In the genomic region with DNA sequence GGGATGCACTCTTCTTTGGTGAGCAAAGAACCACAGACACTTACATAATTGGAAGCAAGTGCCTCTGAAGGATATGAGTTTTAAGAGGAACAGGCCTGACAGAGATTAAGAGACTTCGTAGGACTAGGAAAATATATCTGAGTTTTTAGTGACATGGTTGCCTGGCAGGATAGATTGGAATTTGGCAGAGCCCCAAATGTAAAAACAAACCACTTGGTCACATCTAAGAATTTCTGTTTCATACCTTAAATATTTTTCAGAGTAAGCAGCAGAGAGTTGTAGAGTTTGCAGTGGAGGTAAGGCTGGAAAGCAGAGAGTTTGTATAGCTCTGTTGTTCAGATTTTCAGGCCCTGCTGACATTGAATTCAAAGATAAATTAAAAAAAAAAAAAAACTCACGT, we compare ENCODE assay signal across 21 cellular contexts.
DNase-seq lines count a peak whose midpoint lies in the region; ATAC-seq, FAIRE-seq and TF ChIP-seq lines count a peak whose summit lies in the region.
"Had no signal": no experiment of that assay in that cellular context is flagged by ENCODE, and none has a peak within 500 bp of the region (broad histone marks: within the 10 kb centered on the region; RNA-seq: fewer than 3 reads in every experiment).

No MANE protein-coding gene starts in this region.

- no peaks in the 10 kb centered on the region for H3K36me3 ChIP-seq in SK-N-SH (replicated peaks in 1 of 2; ENCODE audit: control insufficient read depth in 1 of 2, insufficient read depth in 2 of 2, low read length in 1 of 2)
- H3K36me3 ChIP-seq: BE2C, left lung, WERI-Rb-1 had no signal

- TF ChIP-seq RAD21 in SK-N-SH (IDR thresholded peaks at IDR 0.05; ENCODE audit: low read length), result no peak

- TF ChIP-seq CTCF in SK-N-SH (IDR thresholded peaks at IDR 0.05), result no peak
- TF ChIP-seq CTCF in fibroblast of pulmonary artery (IDR thresholded peaks at IDR 0.05; ENCODE audit: low read length, missing control alignments), result no peak

- H3K4me2 ChIP-seq in SK-N-SH, result no peak overlapping the region

- H3K79me2 ChIP-seq in SK-N-SH (ENCODE audit: insufficient read depth), result no peaks in the 10 kb centered on the region

- H3F3A ChIP-seq in SK-N-SH (replicated peaks; ENCODE audit: insufficient read depth), result peaks cover 14% of the 10 kb centered on the region

- CTCF ChIA-PET in SK-N-SH (lab: Yijun Ruan, JAX), result interaction anchor here (1.1 kb wide), 1 partner anchor 9 kb away, joined by 3 read pairs; no protein-coding TSS in a partner anchor

- 12% methylated on average over 2 of the region's 2 CpGs for WGBS in SK-N-SH (ENCODE audit: low lambda C conversion rate)

- no peak for FAIRE-seq in urothelium cell line (lab: Jason Lieb, UNC)

- ATAC-seq in HG02588 (IDR thresholded peaks at IDR 0.05; ENCODE audit: unreplicated experiment), result no peak
- ATAC-seq: left lung; psoas muscle; stimulated activated naive CD8-positive, alpha-beta T cell treated with anti-CD3 and anti-CD28 coated beads, Interleukin-15, amount 100 ng/mL, for 72 hours had no signal

- peak overlapping the region; percentile 24 to 65; a peak in 2 of 4 replicates for H3K27ac ChIP-seq in SK-N-SH (ENCODE audit: low read depth in 2 of 2, low read length in 1 of 2)
- H3K27ac ChIP-seq: HL-60, left lung, psoas muscle, WERI-Rb-1 had no signal

- peak; percentile 35 for DNase-seq in GM04504 (ENCODE audit: low read depth)
- no peak for DNase-seq in SK-N-SH
- DNase-seq in fibroblast of pulmonary artery (ENCODE audit: low read depth), result peak; percentile 42
- peak; percentile 3 for DNase-seq in urothelium cell line (ENCODE audit: low spot score)
- no peak for DNase-seq in hippocampal formation (lab: John Stamatoyannopoulos, UW)
- DNase-seq in activated CD8-positive, alpha-beta memory T cell treated with anti-CD3 and anti-CD28 coated beads, Interleukin-2, amount 50 U/mL, for 48 hours, result no peak
- DNase-seq: activated effector memory CD4-positive, alpha-beta T cell treated with anti-CD3 and anti-CD28 coated beads, Interleukin-2, amount 50 U/mL, for 16 hours; BE2C; caudate nucleus; COR-L47; left lung; NCI-H146; NCI-H2171; NCI-H69; psoas muscle; SHP77; stimulated activated CD4-positive, alpha-beta T cell treated with anti-CD3 and anti-CD28 coated beads, Interleukin-4, amount 100 ng/mL, for 24 hours; stimulated activated naive CD8-positive, alpha-beta T cell treated with anti-CD3 and anti-CD28 coated beads, Interleukin-15, amount 100 ng/mL, for 72 hours; WERI-Rb-1 had no signal

- no peak overlapping the region for H3K4me3 ChIP-seq in SK-N-SH (ENCODE audit: low read depth in 2 of 2, low read length in 1 of 2)
- no peak overlapping the region for H3K4me3 ChIP-seq in fibroblast of pulmonary artery (replicated peaks; ENCODE audit: low read depth, low read length)
- H3K4me3 ChIP-seq: left lung, psoas muscle had no signal

- no peaks in the 10 kb centered on the region for H3K4me1 ChIP-seq in SK-N-SH (ENCODE audit: control insufficient read depth in 1 of 2, insufficient read depth in 2 of 2, low read depth in 1 of 2, low read length in 1 of 2)
- H3K4me1 ChIP-seq: BE2C, left lung, psoas muscle had no signal

- no peak overlapping the region for H3K9ac ChIP-seq in SK-N-SH

- POLR2A ChIA-PET in SK-N-SH (lab: Yijun Ruan, JAX), result no interaction called here

- no peaks in the 10 kb centered on the region for H3K27me3 ChIP-seq in SK-N-SH (ENCODE audit: insufficient read depth)
- H3K27me3 ChIP-seq: BE2C, left lung had no signal

- no peaks in the 10 kb centered on the region for H4K20me1 ChIP-seq in SK-N-SH (ENCODE audit: insufficient read depth)

- 0 out of 2 replicates have a peak, but pooled peaks cover 3% of the 10 kb centered on the region for H3K9me3 ChIP-seq in SK-N-SH
- H3K9me3 ChIP-seq: BE2C, left lung, psoas muscle had no signal

- no peaks in the 10 kb centered on the region for H3K9me2 ChIP-seq in SK-N-SH

- H2AFZ ChIP-seq in SK-N-SH (ENCODE audit: low read depth), result 0 out of 2 replicates have a peak overlapping the region, but pooled peaks have one; percentile 43

- TF ChIP-seq EP300 in SK-N-SH (IDR thresholded peaks at IDR 0.05; ENCODE audit: borderline replicate concordance in 1 of 2, low read depth in 1 of 2, low read length in 1 of 2), result no peak

TF ChIP-seq in SK-N-SH, 30 proteins besides CTCF, POLR2A, EP300 and RAD21:
- TF ChIP-seq NFIC (IDR thresholded peaks at IDR 0.05; ENCODE audit: borderline replicate concordance) (peak; percentile 61; the same call in 1 of the 2 replicates), TCF12 (IDR thresholded peaks at IDR 0.05) (no peak), FOSL2 (IDR thresholded peaks at IDR 0.05; ENCODE audit: borderline replicate concordance, low read depth) (no peak), TEAD4 (IDR thresholded peaks at IDR 0.05; ENCODE audit: borderline replicate concordance, insufficient read depth) (0 out of 2 replicates have a peak, but pooled peaks have one; percentile 12), SIN3A (IDR thresholded peaks at IDR 0.05; ENCODE audit: borderline replicate concordance, low read depth, low read length) (no peak), MXI1 (IDR thresholded peaks at IDR 0.05; ENCODE audit: low read depth, low read length) (no peak), MEF2A (IDR thresholded peaks at IDR 0.05; ENCODE audit: borderline replicate concordance, low read depth) (no peak)
- TF ChIP-seq, protein P1, sequence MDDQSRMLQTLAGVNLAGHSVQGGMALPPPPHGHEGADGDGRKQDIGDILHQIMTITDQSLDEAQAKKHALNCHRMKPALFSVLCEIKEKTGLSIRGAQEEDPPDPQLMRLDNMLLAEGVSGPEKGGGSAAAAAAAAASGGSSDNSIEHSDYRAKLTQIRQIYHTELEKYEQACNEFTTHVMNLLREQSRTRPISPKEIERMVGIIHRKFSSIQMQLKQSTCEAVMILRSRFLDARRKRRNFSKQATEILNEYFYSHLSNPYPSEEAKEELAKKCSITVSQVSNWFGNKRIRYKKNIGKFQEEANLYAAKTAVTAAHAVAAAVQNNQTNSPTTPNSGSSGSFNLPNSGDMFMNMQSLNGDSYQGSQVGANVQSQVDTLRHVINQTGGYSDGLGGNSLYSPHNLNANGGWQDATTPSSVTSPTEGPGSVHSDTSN (IDR thresholded peaks at IDR 0.05), result peak; percentile 57
- TF ChIP-seq, protein P2, sequence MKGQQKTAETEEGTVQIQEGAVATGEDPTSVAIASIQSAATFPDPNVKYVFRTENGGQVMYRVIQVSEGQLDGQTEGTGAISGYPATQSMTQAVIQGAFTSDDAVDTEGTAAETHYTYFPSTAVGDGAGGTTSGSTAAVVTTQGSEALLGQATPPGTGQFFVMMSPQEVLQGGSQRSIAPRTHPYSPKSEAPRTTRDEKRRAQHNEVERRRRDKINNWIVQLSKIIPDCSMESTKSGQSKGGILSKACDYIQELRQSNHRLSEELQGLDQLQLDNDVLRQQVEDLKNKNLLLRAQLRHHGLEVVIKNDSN (IDR thresholded peaks at IDR 0.05; ENCODE audit: borderline replicate concordance, low read depth), result no peak

Comparison
In these comparisons a context has a peak if more than half of its experiments do, and no peak if none do; other contexts are left out.
1. DNase-seq: peak in GM04504 (single experiment), fibroblast of pulmonary artery (single experiment) and urothelium cell line (single experiment); none in SK-N-SH (single experiment), hippocampal formation (0 of 2) and activated CD8-positive, alpha-beta memory T cell treated with anti-CD3 and anti-CD28 coated beads, Interleukin-2, amount 50 U/mL, for 48 hours (single experiment).